17 cellular contexts compared by ENCODE assay signal in the genomic region with DNA sequence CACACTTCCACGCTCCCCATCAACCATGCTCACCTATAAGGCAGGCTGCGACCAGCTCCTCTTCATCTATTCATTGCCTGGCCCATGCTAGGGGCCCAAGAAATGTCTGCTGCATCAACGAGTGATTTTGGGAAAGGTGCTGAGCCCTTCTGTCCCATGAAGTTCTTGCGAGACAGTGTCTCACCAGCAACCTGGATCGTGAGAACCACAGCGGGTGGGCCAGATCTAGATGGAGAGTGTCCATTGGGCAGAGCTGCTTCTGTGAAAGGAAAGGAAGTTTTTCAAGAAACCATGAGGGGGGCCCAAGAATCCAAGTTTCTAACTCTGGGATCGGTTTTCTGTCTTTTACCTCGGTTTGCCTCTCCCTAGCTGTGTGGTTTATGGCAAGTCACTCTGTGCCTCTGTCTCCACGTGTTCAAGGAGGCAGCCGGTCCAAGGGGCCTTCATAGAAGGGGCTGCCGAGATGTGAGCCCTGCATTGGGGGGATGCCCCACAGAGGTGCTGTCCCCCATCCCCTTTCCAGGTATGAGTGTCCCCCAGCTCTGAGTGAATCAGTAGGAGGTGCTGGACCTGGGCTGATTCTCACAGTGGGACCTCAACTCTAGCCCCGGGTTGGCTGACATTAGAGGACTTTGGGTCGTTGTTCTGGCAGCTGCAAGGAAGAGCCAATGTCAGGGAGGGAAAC. TPM values are rescaled to one million over a fixed set of nuclear protein-coding genes. Genes with fewer than 3 reads are reported as not detected.
"Had no signal": no experiment of that assay in that cellular context is flagged by ENCODE, and none has a peak within 500 bp of the region (broad histone marks: within the 10 kb centered on the region; RNA-seq: fewer than 3 reads in every experiment).

No MANE protein-coding gene starts in this region.

- H3K27ac Mint-ChIP-seq: activated CD4-positive, alpha-beta T cell treated with anti-CD3 and anti-CD28 coated beads, Interleukin-2, amount 10 ng/mL, durations not matched to agents 24 days and 14 days; stimulated activated naive CD8-positive, alpha-beta T cell treated with anti-CD3 and anti-CD28 coated beads, Interleukin-15, Interleukin-2, amounts not matched to agents 100 ng/mL and 50 ng/mL, for 24 hours; WTC11 had no signal

- H3K4me1 ChIP-seq: parathyroid adenoma, testis had no signal

- H3K4me3 Mint-ChIP-seq: activated CD4-positive, alpha-beta T cell treated with anti-CD3 and anti-CD28 coated beads, Interleukin-2, amount 10 ng/mL, durations not matched to agents 24 days and 14 days; stimulated activated naive CD8-positive, alpha-beta T cell treated with anti-CD3 and anti-CD28 coated beads, Interleukin-15, Interleukin-2, amounts not matched to agents 100 ng/mL and 50 ng/mL, for 24 hours; WTC11 had no signal

- H3K36me3 ChIP-seq: cardiac muscle cell, esophagus squamous epithelium, SJSA1 had no signal

- H3K36me3 Mint-ChIP-seq: WTC11 had no signal

- ATAC-seq: WTC11 had no signal

- H2AFZ ChIP-seq: parathyroid adenoma had no signal

- DNase-seq: activated CD4-positive, alpha-beta T cell treated with anti-CD3 and anti-CD28 coated beads, Interleukin-2, amount 10 ng/mL, durations not matched to agents 24 days and 14 days; esophagus squamous epithelium; glutamatergic neuron; hypothalamus; kidney glomerular epithelial cell; small intestine; stimulated activated CD4-positive, alpha-beta T cell treated with anti-CD3 and anti-CD28 coated beads, Interleukin-4, amount 100 ng/mL, for 24 hours; SW 1271; testis had no signal

- H3K9me3 ChIP-seq: esophagus squamous epithelium, SJSA1, testis had no signal

- H3K9me3 Mint-ChIP-seq: activated CD4-positive, alpha-beta T cell treated with anti-CD3 and anti-CD28 coated beads, Interleukin-2, amount 10 ng/mL, durations not matched to agents 24 days and 14 days; stimulated activated naive CD8-positive, alpha-beta T cell treated with anti-CD3 and anti-CD28 coated beads, Interleukin-15, Interleukin-2, amounts not matched to agents 100 ng/mL and 50 ng/mL, for 24 hours; WTC11 had no signal

- H3K79me2 ChIP-seq: parathyroid adenoma had no signal

- H3K9ac ChIP-seq: parathyroid adenoma had no signal

- H3K27ac ChIP-seq: cardiac muscle cell, esophagus squamous epithelium, parathyroid adenoma, SJSA1, testis had no signal

- H3K4me3 ChIP-seq: cardiac muscle cell, esophagus squamous epithelium, SJSA1, testis had no signal

- H3K27me3 ChIP-seq: cardiac muscle cell, SJSA1, testis had no signal

RNA-seq across cellular contexts. Expression of gene PADI1, which starts 8.3 kb away (rescaled TPM):
- total RNA-seq: activated CD4-positive, alpha-beta T cell treated with anti-CD3 and anti-CD28 coated beads, Interleukin-2, amount 10 ng/mL, durations not matched to agents 24 days and 14 days; T-helper 2 cell treated with Interferon-gamma antibody and Interleukin-4, amounts not matched to agents 100 ng/mL and 5 ng/mL, for 36 hours had no signal

RNA-seq across cellular contexts. Expression of gene PADI3, which starts 52.3 kb away (rescaled TPM):
- total RNA-seq: activated CD4-positive, alpha-beta T cell treated with anti-CD3 and anti-CD28 coated beads, Interleukin-2, amount 10 ng/mL, durations not matched to agents 24 days and 14 days; fibroblast of villous mesenchyme; liver; T-helper 2 cell treated with Interferon-gamma antibody and Interleukin-4, amounts not matched to agents 100 ng/mL and 5 ng/mL, for 36 hours had no signal
